In genomic region chr1:115360505-115361129, GRCh38 we compare ENCODE assay signal across 2 cellular contexts. TPM values are rescaled to one million over a fixed set of nuclear protein-coding genes. Genes with fewer than 3 reads are reported as not detected.
"Had no signal": no experiment of that assay in that cellular context is flagged by ENCODE, and none has a peak within 500 bp of the region (broad histone marks: within the 10 kb centered on the region; RNA-seq: fewer than 3 reads in every experiment).

No MANE protein-coding gene starts in this region.

RNA-seq across cellular contexts. Expression of gene NGF, which starts 22.6 kb away (rescaled TPM):
- total RNA-seq: G401, GM12878 had no signal
- polyA plus RNA-seq: GM12878 had no signal
